8 cellular contexts compared by ENCODE assay signal in the genomic region with DNA sequence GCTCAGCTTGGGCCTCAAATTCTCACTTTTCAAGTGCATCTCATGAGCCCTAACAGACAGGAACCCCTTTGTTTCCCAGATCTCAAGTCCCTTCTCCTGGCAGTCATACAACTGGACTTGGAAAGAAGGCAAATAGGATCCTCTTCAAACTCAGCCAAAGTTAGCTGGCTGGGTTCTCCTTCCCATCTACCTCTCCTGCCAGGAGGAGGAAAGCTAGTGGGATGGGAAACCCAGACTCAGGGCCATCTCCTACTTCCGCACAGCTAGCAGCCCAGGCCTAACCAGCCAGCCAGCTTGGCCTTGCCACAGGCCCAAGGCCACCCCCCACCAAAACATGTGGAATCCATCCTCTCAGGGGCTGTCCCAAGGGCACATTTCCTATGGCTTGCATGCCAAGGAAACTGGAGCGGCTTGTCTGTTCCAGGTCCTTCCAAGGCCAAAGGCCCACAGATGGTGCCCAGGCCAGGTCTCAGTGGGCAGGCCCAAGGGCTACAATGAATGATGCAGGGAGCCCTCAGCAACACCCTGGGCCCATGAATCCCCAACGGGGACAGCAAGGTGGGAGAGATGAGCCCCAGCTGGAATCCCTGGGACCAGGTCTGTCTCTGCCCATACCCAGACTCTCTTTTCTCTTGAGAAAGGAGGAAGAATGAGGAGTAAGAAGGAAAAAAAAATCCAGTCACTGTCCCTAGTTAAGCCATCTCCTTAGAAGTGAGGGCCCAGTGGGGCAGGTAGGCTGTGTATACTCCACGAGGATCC. TPM values are rescaled to one million over a fixed set of nuclear protein-coding genes. Genes with fewer than 3 reads are reported as not detected.
A peak's percentile ranks its signal among the peaks of the same experiment; 100 is the strongest.
DNase-seq lines count a peak whose midpoint lies in the region; ATAC-seq and TF ChIP-seq lines count a peak whose summit lies in the region.

No MANE protein-coding gene starts in this region.

- no peaks in the 10 kb centered on the region for H3K27me3 Mint-ChIP-seq in stimulated activated naive CD8-positive, alpha-beta T cell treated with anti-CD3 and anti-CD28 coated beads, Interleukin-15, Interleukin-2, amounts not matched to agents 100 ng/mL and 50 ng/mL, for 24 hours

- peak overlapping the region; percentile 95 for H3K4me3 Mint-ChIP-seq in stimulated activated naive CD8-positive, alpha-beta T cell treated with anti-CD3 and anti-CD28 coated beads, Interleukin-15, Interleukin-2, amounts not matched to agents 100 ng/mL and 50 ng/mL, for 24 hours

- peaks cover 17% of the 10 kb centered on the region for H3K36me3 Mint-ChIP-seq in stimulated activated naive CD8-positive, alpha-beta T cell treated with anti-CD3 and anti-CD28 coated beads, Interleukin-15, Interleukin-2, amounts not matched to agents 100 ng/mL and 50 ng/mL, for 24 hours (ENCODE audit: low read depth)

- peaks cover 9% of the 10 kb centered on the region for H3K4me1 ChIP-seq in mesodermal cell (ENCODE audit: control insufficient read depth, insufficient read depth, low read length, poor library complexity, severe bottlenecking)
- peaks cover 58% of the 10 kb centered on the region for H3K4me1 ChIP-seq in vagina

- H3K4me1 Mint-ChIP-seq in stimulated activated naive CD8-positive, alpha-beta T cell treated with anti-CD3 and anti-CD28 coated beads, Interleukin-15, Interleukin-2, amounts not matched to agents 100 ng/mL and 50 ng/mL, for 24 hours (ENCODE audit: low read depth) = peaks cover 40% of the 10 kb centered on the region

- H3K27ac ChIP-seq in mesodermal cell (ENCODE audit: low read depth, low read length, severe bottlenecking) (peak overlapping the region; percentile 75), vagina (peak overlapping the region; percentile 97)

- no peak for TF ChIP-seq POLR2A in vagina (IDR thresholded peaks at IDR 0.05)

- intact Hi-C loops in vagina (cut with DNase I) = loop anchor here (10.0 kb wide), 1 partner anchor 1084 kb away; no protein-coding TSS in a partner anchor

- no peak for ATAC-seq in stimulated activated naive CD8-positive, alpha-beta T cell treated with anti-CD3 and anti-CD28 coated beads, Interleukin-15, Interleukin-2, amounts not matched to agents 100 U/mL and 50 U/mL, for 24 hours
- no peak for ATAC-seq in GM18502 (IDR thresholded peaks at IDR 0.05; ENCODE audit: poor library complexity, unreplicated experiment)

- no peaks in the 10 kb centered on the region for H3K9me3 Mint-ChIP-seq in stimulated activated naive CD8-positive, alpha-beta T cell treated with anti-CD3 and anti-CD28 coated beads, Interleukin-15, Interleukin-2, amounts not matched to agents 100 ng/mL and 50 ng/mL, for 24 hours

- DNase-seq in stimulated activated naive CD8-positive, alpha-beta T cell treated with anti-CD3 and anti-CD28 coated beads, Interleukin-15, Interleukin-2, amounts not matched to agents 100 U/mL and 50 U/mL, for 24 hours = no peak
- DNase-seq in cardiac fibroblast (ENCODE audit: low read depth in 2 of 2) (peak in 1 of 2 donors; percentile 52), vagina (ENCODE audit: extremely low spot score in 2 of 2) (no peak), NCI-H2107 treated with DMSO at 0.1 percent for 48 hours (lab: John Stamatoyannopoulos, UW; ENCODE audit: unreplicated experiment) (no peak), ureter (ENCODE audit: low spot score) (no peak)

- 90 to 97% methylated on average over 3 to 4 of the region's 4 CpGs for WGBS in mesodermal cell (ENCODE audit: insufficient coverage in 2 of 2), 2 experiments

- H3K9me3 ChIP-seq in mesodermal cell (ENCODE audit: control insufficient read depth, low read length) = no peaks in the 10 kb centered on the region
- H3K9me3 ChIP-seq in vagina = no peaks in the 10 kb centered on the region

- peak overlapping the region; percentile 92 for H3K27ac Mint-ChIP-seq in stimulated activated naive CD8-positive, alpha-beta T cell treated with anti-CD3 and anti-CD28 coated beads, Interleukin-15, Interleukin-2, amounts not matched to agents 100 ng/mL and 50 ng/mL, for 24 hours

- H3K27me3 ChIP-seq in vagina = no peaks in the 10 kb centered on the region

- TF ChIP-seq CTCF in cardiac fibroblast (IDR thresholded peaks at IDR 0.05; ENCODE audit: low read depth, low read length) = no peak
- TF ChIP-seq CTCF in vagina (IDR thresholded peaks at IDR 0.05) = no peak

- H3K36me3 ChIP-seq in mesodermal cell (ENCODE audit: control insufficient read depth, insufficient read depth, low read length) (peaks cover 24% of the 10 kb centered on the region), vagina (peaks cover 0 to 17% of the 10 kb centered on the region in 2 donors)

- H3K4me3 ChIP-seq in cardiac fibroblast (replicated peaks in 1 of 2; ENCODE audit: low read depth in 2 of 2, low read length in 2 of 2) = peak overlapping the region; percentile 90
- H3K4me3 ChIP-seq in mesodermal cell (ENCODE audit: extremely low read depth, insufficient read depth, low read length, poor library complexity, severe bottlenecking) = peak overlapping the region; percentile 90
- H3K4me3 ChIP-seq in vagina = peak overlapping the region; percentile 96 to 100

RNA-seq across cellular contexts. Expression of gene SMARCD2, which starts 1.7 kb away (rescaled TPM):
- polyA plus RNA-seq in mesodermal cell (2013, experiment 1 of 2) = 59.3 TPM
- 52.7 TPM for polyA plus RNA-seq in mesodermal cell (2013, experiment 2 of 2)
- total RNA-seq in vagina (146 TPM), ureter (90.6 TPM)

RNA-seq across cellular contexts. Expression of gene FTSJ3, which starts 13.3 kb away (rescaled TPM):
- 28.3 TPM for polyA plus RNA-seq in mesodermal cell (2013, experiment 1 of 2)
- polyA plus RNA-seq in mesodermal cell (2013, experiment 2 of 2) = 24.2 TPM
- total RNA-seq in vagina (44.7 TPM), ureter (56.7 TPM)

RNA-seq across cellular contexts. Expression of gene PSMC5, which starts 13.5 kb away (rescaled TPM):
- polyA plus RNA-seq in mesodermal cell (2013, experiment 1 of 2) = 113 TPM
- 110 TPM for polyA plus RNA-seq in mesodermal cell (2013, experiment 2 of 2)
- 92.3 TPM for total RNA-seq in vagina
- total RNA-seq in ureter = 121 TPM

RNA-seq across cellular contexts. Expression of gene CSH2, which starts 32.7 kb away (rescaled TPM):
- polyA plus RNA-seq in mesodermal cell (2013, experiment 1 of 2) = not detected
- not detected for polyA plus RNA-seq in mesodermal cell (2013, experiment 2 of 2)
- not detected for total RNA-seq in vagina
- total RNA-seq in ureter = not detected

RNA-seq across cellular contexts. Expression of gene GH2, which starts 41.0 kb away (rescaled TPM):
- not detected for polyA plus RNA-seq in mesodermal cell (2013, experiment 1 of 2)
- polyA plus RNA-seq in mesodermal cell (2013, experiment 2 of 2) = not detected
- not detected for total RNA-seq in vagina
- not detected for total RNA-seq in ureter
